8 cellular contexts compared by ENCODE assay signal in genomic region chr14:22928237-22929103, GRCh38. TPM values are rescaled to one million over a fixed set of nuclear protein-coding genes. Genes with fewer than 3 reads are reported as not detected.
A peak's percentile ranks its signal among the peaks of the same experiment; 100 is the strongest.
DNase-seq lines count a peak whose midpoint lies in the region; ATAC-seq and TF ChIP-seq lines count a peak whose summit lies in the region.

No MANE protein-coding gene starts in this region.

- H3K27me3 ChIP-seq in CD8-positive, alpha-beta T cell (ENCODE audit: insufficient read depth, low read length), result no peaks in the 10 kb centered on the region
- no peaks in the 10 kb centered on the region for H3K27me3 ChIP-seq in MG63
- H3K27me3 ChIP-seq in effector memory CD4-positive, alpha-beta T cell (replicated peaks; ENCODE audit: control insufficient read depth, insufficient read depth, low read length, poor library complexity, severe bottlenecking), result no peaks in the 10 kb centered on the region

- H3K4me1 ChIP-seq in CD8-positive, alpha-beta T cell (ENCODE audit: insufficient read depth, low read length), result peaks cover 10% of the 10 kb centered on the region
- H3K4me1 ChIP-seq in effector memory CD4-positive, alpha-beta T cell (ENCODE audit: control insufficient read depth, insufficient read depth, low read length, poor library complexity, severe bottlenecking), result peaks cover 9% of the 10 kb centered on the region

- H3K27ac ChIP-seq in CD8-positive, alpha-beta T cell (ENCODE audit: low read depth, low read length), result peak overlapping the region; percentile 74
- H3K27ac ChIP-seq in effector memory CD4-positive, alpha-beta T cell (ENCODE audit: insufficient read depth, low read length, poor library complexity, severe bottlenecking), result peak overlapping the region; percentile 89

- H3K9me3 Mint-ChIP-seq in CD8-positive, alpha-beta T cell, result no peaks in the 10 kb centered on the region
- no peaks in the 10 kb centered on the region for H3K9me3 Mint-ChIP-seq in neural crest cell

- CTCF ChIA-PET in CD8-positive, alpha-beta T cell (lab: Charles Lee), result interaction anchor here (1.0 to 3.2 kb wide), 8 partner anchors 9 to 106 kb away, joined by 4 to 21 read pairs (median 10); partner anchors contain the start of genes AJUBA, RBM23 and REM2

- peaks cover 13% of the 10 kb centered on the region for H3K36me3 ChIP-seq in CD8-positive, alpha-beta T cell (ENCODE audit: insufficient read depth, low read length)
- peaks cover 12% of the 10 kb centered on the region for H3K36me3 ChIP-seq in MG63
- peaks cover 15% of the 10 kb centered on the region for H3K36me3 ChIP-seq in effector memory CD4-positive, alpha-beta T cell (ENCODE audit: control insufficient read depth, insufficient read depth, low read length)

- H3K4me3 ChIP-seq in CD8-positive, alpha-beta T cell (ENCODE audit: low read depth, low read length), result peak overlapping the region; percentile 93
- peak overlapping the region; percentile 89 for H3K4me3 ChIP-seq in MG63
- peak overlapping the region; percentile 99 for H3K4me3 ChIP-seq in effector memory CD4-positive, alpha-beta T cell (ENCODE audit: insufficient read depth, low read depth, low read length, poor library complexity, severe bottlenecking)

- POLR2A ChIA-PET in CD8-positive, alpha-beta T cell (lab: Charles Lee), result interaction anchor here (0.6 to 3.2 kb wide), 18 partner anchors 9 to 393 kb away, joined by 3 to 32 read pairs (median 4); partner anchors contain the start of genes ACIN1, C14orf119, HAUS4 and LRP10

- peak in 1 of 7 experiments; percentile 12 for DNase-seq in CD8-positive, alpha-beta T cell
- DNase-seq in MG63, result no peak
- DNase-seq in effector memory CD4-positive, alpha-beta T cell, result no peak
- DNase-seq in neural crest cell (ENCODE audit: low read depth, low spot score), result no peak
- no peak for DNase-seq in stimulated activated CD4-positive, alpha-beta T cell treated with anti-CD3 and anti-CD28 coated beads, Interleukin-12 subunit alpha, Interleukin-12 subunit beta, amount 100 ng/mL, for 4 hours
- DNase-seq in H4 (ENCODE audit: low spot score), result no peak

- no peak for TF ChIP-seq CTCF in CD8-positive, alpha-beta T cell (IDR thresholded peaks at IDR 0.05)
- no peak for TF ChIP-seq CTCF in neural crest cell (conservative IDR thresholded peaks at IDR 0.05)

- intact Hi-C loops in CD8-positive, alpha-beta T cell (cut with DNase I, micrococcal nuclease), result loop anchor here (1.0 to 10.0 kb wide), 7 partner anchors 9 to 1414 kb away; partner anchors contain the start of genes RBM23 (in 2 of the 2), BCL2L2 (in 1 of the 2), HAUS4 (in 1 of the 2) and HOMEZ (in 1 of the 2)

- H3K4me1 Mint-ChIP-seq in CD8-positive, alpha-beta T cell (ENCODE audit: low read depth), result peaks cover 17% of the 10 kb centered on the region
- no peaks in the 10 kb centered on the region for H3K4me1 Mint-ChIP-seq in neural crest cell

- no peaks in the 10 kb centered on the region for H3K9me3 ChIP-seq in CD8-positive, alpha-beta T cell (ENCODE audit: low read length)
- no peaks in the 10 kb centered on the region for H3K9me3 ChIP-seq in MG63
- H3K9me3 ChIP-seq in effector memory CD4-positive, alpha-beta T cell (ENCODE audit: control insufficient read depth, low read length), result no peaks in the 10 kb centered on the region

- H3K27ac Mint-ChIP-seq in CD8-positive, alpha-beta T cell, result no peak overlapping the region
- H3K27ac Mint-ChIP-seq in neural crest cell (ENCODE audit: unreplicated experiment), result peak overlapping the region; percentile 92

- peaks cover 32% of the 10 kb centered on the region for H3K36me3 Mint-ChIP-seq in CD8-positive, alpha-beta T cell
- peaks cover 2% of the 10 kb centered on the region for H3K36me3 Mint-ChIP-seq in neural crest cell (ENCODE audit: low read depth)

- H3K27me3 Mint-ChIP-seq in CD8-positive, alpha-beta T cell (ENCODE audit: low read depth), result no peaks in the 10 kb centered on the region
- H3K27me3 Mint-ChIP-seq in neural crest cell (ENCODE audit: low read depth), result no peaks in the 10 kb centered on the region

- no peak overlapping the region for H3K4me3 Mint-ChIP-seq in CD8-positive, alpha-beta T cell
- H3K4me3 Mint-ChIP-seq in neural crest cell, result no peak overlapping the region

- no peak for ATAC-seq in CD8-positive, alpha-beta T cell
- ATAC-seq in GM18907 (IDR thresholded peaks at IDR 0.05; ENCODE audit: unreplicated experiment) (no peak), HG03460 (IDR thresholded peaks at IDR 0.05; ENCODE audit: unreplicated experiment) (no peak)

RNA-seq across cellular contexts. Expression of gene PRMT5, which starts 0.7 kb away (rescaled TPM):
- 10 to 100 TPM; 14.3 to 15.2 TPM for total RNA-seq in CD8-positive, alpha-beta T cell
- total RNA-seq in MG63 (2014; rRNA removed; shearing (Covaris generic); ENCODE audit: low replicate concordance), result 99.2 and 100 TPM in 2 replicates
- 134 and 136 TPM in 2 replicates for total RNA-seq in neural crest cell
- 60.1 and 76.9 TPM in 2 replicates for total RNA-seq in H4 (2014; rRNA removed; shearing (Covaris generic))

RNA-seq across cellular contexts. Expression of gene RBM23, which starts 9.5 kb away (rescaled TPM):
- 100 to 1,000 TPM; 135 to 141 TPM for total RNA-seq in CD8-positive, alpha-beta T cell
- total RNA-seq in MG63 (2014; rRNA removed; shearing (Covaris generic); ENCODE audit: low replicate concordance), result 25.4 and 27.8 TPM in 2 replicates
- 103 and 110 TPM in 2 replicates for total RNA-seq in neural crest cell
- 98.4 and 119 TPM in 2 replicates for total RNA-seq in H4 (2014; rRNA removed; shearing (Covaris generic))

RNA-seq across cellular contexts. Expression of gene HAUS4, which starts 28.4 kb away (rescaled TPM):
- total RNA-seq in CD8-positive, alpha-beta T cell, result 10 to 100 TPM; 11.9 to 15.3 TPM
- total RNA-seq in MG63 (2014; rRNA removed; shearing (Covaris generic); ENCODE audit: low replicate concordance), result 41.3 and 76.1 TPM in 2 replicates
- 58.7 and 62.7 TPM in 2 replicates for total RNA-seq in neural crest cell
- 70.7 and 104 TPM in 2 replicates for total RNA-seq in H4 (2014; rRNA removed; shearing (Covaris generic))

RNA-seq across cellular contexts. Expression of gene REM2, which starts 45.4 kb away (rescaled TPM):
- 1 to 10 TPM; 4.1 to 5.4 TPM for total RNA-seq in CD8-positive, alpha-beta T cell
- total RNA-seq in MG63 (2014; rRNA removed; shearing (Covaris generic); ENCODE audit: low replicate concordance), result not detected in 2 replicates
- 3.0 and 3.6 TPM in 2 replicates for total RNA-seq in neural crest cell
- total RNA-seq in H4 (2014; rRNA removed; shearing (Covaris generic)), result 0.27 TPM in 1 of 2 replicates, not detected in the other

RNA-seq across cellular contexts. Expression of gene AJUBA, which starts 53.9 kb away (rescaled TPM):
- total RNA-seq in CD8-positive, alpha-beta T cell, result under 1 TPM; 0.52 to 0.72 TPM
- total RNA-seq in MG63 (2014; rRNA removed; shearing (Covaris generic); ENCODE audit: low replicate concordance), result 60.8 and 69.6 TPM in 2 replicates
- total RNA-seq in neural crest cell, result 32.8 and 33.1 TPM in 2 replicates
- total RNA-seq in H4 (2014; rRNA removed; shearing (Covaris generic)), result 24.7 and 25.9 TPM in 2 replicates
